Comparison of ENCODE assay signal across 19 cellular contexts in genomic region chr6:47922391-47922790, GRCh38.
DNase-seq lines count a peak whose midpoint lies in the region; ATAC-seq, FAIRE-seq and TF ChIP-seq lines count a peak whose summit lies in the region.
"Had no signal": no experiment of that assay in that cellular context is flagged by ENCODE, and none has a peak within 500 bp of the region (broad histone marks: within the 10 kb centered on the region; RNA-seq: fewer than 3 reads in every experiment).

No MANE protein-coding gene starts in this region.

- intact Hi-C loops in uterus (cut with DNase I; ENCODE audit: low total_unique reads): no loop called here

- no peak for TF ChIP-seq CTCF in uterus (IDR thresholded peaks at IDR 0.05)

- H3K4me1 ChIP-seq in SJCRH30 (no peaks in the 10 kb centered on the region), uterus (no peaks in the 10 kb centered on the region)
- H3K4me1 ChIP-seq: sigmoid colon had no signal

- H3K27ac ChIP-seq in SJCRH30 (no peak overlapping the region), uterus (no peak overlapping the region)
- H3K27ac ChIP-seq: sigmoid colon had no signal

- H3K36me3 ChIP-seq in SJCRH30 (no peaks in the 10 kb centered on the region), uterus (no peaks in the 10 kb centered on the region)
- H3K36me3 ChIP-seq: sigmoid colon had no signal

- DNase-seq in HT1080 (ENCODE audit: low read depth) (peak; percentile 16), SJCRH30 (peak; percentile 22 to 39), frontal cortex (ENCODE audit: low spot score in 2 of 2) (peak; percentile 3 to 24), nucleus accumbens (lab: John Stamatoyannopoulos, UW) (peak in 53 of 56 donors; percentile 2 to 80 (median 54)), NCI-H226 (no peak), uterus (no peak)
- DNase-seq in central memory CD4-positive, alpha-beta T cell: no peak
- DNase-seq: dermis blood vessel endothelial cell; DMS79; NCI-H2107; nephron progenitor cell; SIG-M5; sigmoid colon; stimulated activated CD4-positive, alpha-beta T cell treated with anti-CD3 and anti-CD28 coated beads, Interleukin-4, amount 100 ng/mL, for 1 hour; stimulated activated CD8-positive, alpha-beta memory T cell treated with anti-CD3 and anti-CD28 coated beads, Interleukin-4, amount 100 ng/mL, for 48 hours; T-helper 9 cell had no signal

- no peak for ATAC-seq in GM21360 (IDR thresholded peaks at IDR 0.05; ENCODE audit: unreplicated experiment)

- H3K9me3 ChIP-seq in SJCRH30 (replicated peaks): no peaks in the 10 kb centered on the region
- no peaks in the 10 kb centered on the region for H3K9me3 ChIP-seq in uterus
- H3K9me3 ChIP-seq: sigmoid colon had no signal

- H3K4me3 ChIP-seq in SJCRH30 (no peak overlapping the region), uterus (no peak overlapping the region)
- H3K4me3 ChIP-seq: lung, sigmoid colon had no signal

- no peak for FAIRE-seq in frontal cortex (lab: Jason Lieb, UNC)
- FAIRE-seq: HTR-8/SVneo had no signal

- H3K27me3 ChIP-seq in SJCRH30: no peaks in the 10 kb centered on the region
- H3K27me3 ChIP-seq in uterus: no peaks in the 10 kb centered on the region
- H3K27me3 ChIP-seq: sigmoid colon had no signal

- TF ChIP-seq POLR2A in uterus (IDR thresholded peaks at IDR 0.05): no peak

Comparison
In these comparisons a context has a peak if more than half of its experiments do, and no peak if none do; other contexts are left out.
1. DNase-seq: peak in HT1080 (single experiment), SJCRH30 (2 of 2), frontal cortex (2 of 2) and nucleus accumbens (53 of 56); none in central memory CD4-positive, alpha-beta T cell (single experiment), NCI-H226 (single experiment) and uterus (0 of 2).